Comparison of ENCODE assay signal across 2 cellular contexts in genomic region chr19:38632476-38633213, GRCh38.
TF ChIP-seq lines count a peak whose summit lies in the region.

No MANE protein-coding gene starts in this region.

TF ChIP-seq in Ishikawa, 13 proteins besides CTCF, POLR2A, EP300 and RAD21:
- TF ChIP-seq TCF12 (IDR thresholded peaks at IDR 0.05; ENCODE audit: low read depth) (0 out of 2 replicates have a peak, but pooled peaks have one; percentile 14), USF1 (IDR thresholded peaks at IDR 0.05) (no peak)
TF ChIP-seq in Ishikawa: peak in this region for 1.

TF ChIP-seq in K562, 482 proteins besides CTCF, POLR2A, EP300 and RAD21:
- TF ChIP-seq GTF2F1 (IDR thresholded peaks at IDR 0.05; ENCODE audit: low read depth, low read length) = no peak
- no peak for TF ChIP-seq XRCC4 (IDR thresholded peaks at IDR 0.05; ENCODE audit: extremely low read depth, insufficient read depth, insufficient read length)
- TF ChIP-seq POLR2AphosphoS5 (IDR thresholded peaks at IDR 0.05; ENCODE audit: control insufficient read depth, insufficient read depth, low read depth, low read length) = 0 out of 2 replicates have a peak, but pooled peaks have one; percentile 18
- peak; percentile 27; the same call in 1 of the 2 replicates for TF ChIP-seq SUPT5H (IDR thresholded peaks at IDR 0.05)
- TF ChIP-seq POLR3A (IDR thresholded peaks at IDR 0.05; ENCODE audit: borderline replicate concordance, extremely low read depth, insufficient read depth, insufficient read length) = no peak
- TF ChIP-seq ZNF77 (CRISPR knock-in tag; IDR thresholded peaks at IDR 0.05) = no peak
- no peak for TF ChIP-seq ELK1 (CRISPR knock-in tag; IDR thresholded peaks at IDR 0.05)
- no peak for TF ChIP-seq ZNF655 (CRISPR knock-in tag; IDR thresholded peaks at IDR 0.05)
- TF ChIP-seq CBX5 (IDR thresholded peaks at IDR 0.05; ENCODE audit: borderline replicate concordance, low read depth) = no peak
- TF ChIP-seq TAF7 (tag; IDR thresholded peaks at IDR 0.05) = no peak
- 0 out of 2 replicates have a peak, but pooled peaks have one; percentile 18 for TF ChIP-seq PTBP1 (IDR thresholded peaks at IDR 0.05; ENCODE audit: low read depth, low read length)
- 0 out of 2 replicates have a peak, but pooled peaks have one; percentile 25 for TF ChIP-seq ZNF395 (CRISPR knock-in tag; IDR thresholded peaks at IDR 0.05)
- TF ChIP-seq RBFOX2 (IDR thresholded peaks at IDR 0.05; ENCODE audit: low read depth, low read length) = peak; percentile 51
